ENCODE assay signal across 10 cellular contexts in genomic region chr7:74230446-74231231, GRCh38. TPM values are rescaled to one million over a fixed set of nuclear protein-coding genes. Genes with fewer than 3 reads are reported as not detected.
DNase-seq lines count a peak whose midpoint lies in the region; ATAC-seq and TF ChIP-seq lines count a peak whose summit lies in the region.
"Had no signal": no experiment of that assay in that cellular context is flagged by ENCODE, and none has a peak within 500 bp of the region (broad histone marks: within the 10 kb centered on the region; RNA-seq: fewer than 3 reads in every experiment).

No MANE protein-coding gene starts in this region.

- DNase-seq in medulla oblongata (ENCODE audit: extremely low spot score): peak; percentile 38
- DNase-seq in stimulated activated naive CD4-positive, alpha-beta T cell treated with Interleukin-2 at 50 U/mL for 16 hours (lab: John Stamatoyannopoulos, UW): no peak
- no peak for DNase-seq in dorsolateral prefrontal cortex
- no peak for DNase-seq in erythroblast (lab: John Stamatoyannopoulos, UW)
- no peak for DNase-seq in NCI-H2171 (lab: John Stamatoyannopoulos, UW)
- DNase-seq: NCI-H446 had no signal

- H3K4me3 ChIP-seq in dorsolateral prefrontal cortex: no peak overlapping the region

- no peaks in the 10 kb centered on the region for H3K9me3 Mint-ChIP-seq in IgD-negative memory B cell

- H3K4me3 Mint-ChIP-seq in IgD-negative memory B cell: peak overlapping the region in 3 of 4 donors; percentile 57 to 76 (median 64)
- H3K4me3 Mint-ChIP-seq: activated naive CD8-positive, alpha-beta T cell had no signal

- TF ChIP-seq POLR2A in erythroblast (IDR thresholded peaks at IDR 0.05; ENCODE audit: low read length): no peak

- H3K27me3 Mint-ChIP-seq in IgD-negative memory B cell: no peaks in the 10 kb centered on the region
- H3K27me3 Mint-ChIP-seq: activated naive CD8-positive, alpha-beta T cell had no signal

- no peaks in the 10 kb centered on the region for H3K27me3 ChIP-seq in dorsolateral prefrontal cortex

- no peak for TF ChIP-seq CTCF in dorsolateral prefrontal cortex (IDR thresholded peaks at IDR 0.05 in 54 of 56, conservative IDR thresholded peaks at IDR 0.05 in 2 of 56; ENCODE audit: low read depth in 1 of 56, partially characterized antibody in 56 of 56)

- peaks cover 8% of the 10 kb centered on the region for H3K36me3 Mint-ChIP-seq in IgD-negative memory B cell

- peaks cover 38 to 40% (median 39%) of the 10 kb centered on the region in 3 donors for H3K4me1 Mint-ChIP-seq in IgD-negative memory B cell

- peak overlapping the region; percentile 60 to 94 (median 92) for H3K27ac Mint-ChIP-seq in IgD-negative memory B cell
- H3K27ac Mint-ChIP-seq: activated naive CD8-positive, alpha-beta T cell had no signal

- ATAC-seq in GM18517 (IDR thresholded peaks at IDR 0.05; ENCODE audit: unreplicated experiment) (peak; percentile 4), GM21619 (IDR thresholded peaks at IDR 0.05; ENCODE audit: unreplicated experiment) (peak; percentile 32)

- intact Hi-C loops in dorsolateral prefrontal cortex (cut with DNase I): no loop called here

- peak overlapping the region in 18 of 59 donors; percentile 4 to 73 (median 20) for H3K27ac ChIP-seq in dorsolateral prefrontal cortex

RNA-seq across cellular contexts. Expression of gene LAT2, which starts 20.8 kb away (rescaled TPM):
- polyA plus RNA-seq in IgD-negative memory B cell: 383 TPM
- 10 to 100 TPM in 67 of 120 experiments, 1 to 10 TPM in 53; 1.2 to 28.5 (median 10.6) TPM for total RNA-seq in dorsolateral prefrontal cortex

RNA-seq across cellular contexts. Expression of gene RFC2, which starts 23.6 kb away (rescaled TPM):
- polyA plus RNA-seq in IgD-negative memory B cell: 46.6 TPM
- 10 to 100 TPM; 10.9 to 31.7 (median 19.3) TPM for total RNA-seq in dorsolateral prefrontal cortex

RNA-seq across cellular contexts. Expression of gene EIF4H, which starts 56.5 kb away (rescaled TPM):
- polyA plus RNA-seq in IgD-negative memory B cell: 197 TPM
- 100 to 1,000 TPM; 190 to 323 (median 261) TPM for total RNA-seq in dorsolateral prefrontal cortex

RNA-seq across cellular contexts. Expression of gene CLIP2, which starts 58.6 kb away (rescaled TPM):
- polyA plus RNA-seq in IgD-negative memory B cell: 7.1 TPM
- 100 to 1,000 TPM; 111 to 263 (median 148) TPM for total RNA-seq in dorsolateral prefrontal cortex
